Comparison of ENCODE assay signal across 20 cellular contexts in the genomic region with DNA sequence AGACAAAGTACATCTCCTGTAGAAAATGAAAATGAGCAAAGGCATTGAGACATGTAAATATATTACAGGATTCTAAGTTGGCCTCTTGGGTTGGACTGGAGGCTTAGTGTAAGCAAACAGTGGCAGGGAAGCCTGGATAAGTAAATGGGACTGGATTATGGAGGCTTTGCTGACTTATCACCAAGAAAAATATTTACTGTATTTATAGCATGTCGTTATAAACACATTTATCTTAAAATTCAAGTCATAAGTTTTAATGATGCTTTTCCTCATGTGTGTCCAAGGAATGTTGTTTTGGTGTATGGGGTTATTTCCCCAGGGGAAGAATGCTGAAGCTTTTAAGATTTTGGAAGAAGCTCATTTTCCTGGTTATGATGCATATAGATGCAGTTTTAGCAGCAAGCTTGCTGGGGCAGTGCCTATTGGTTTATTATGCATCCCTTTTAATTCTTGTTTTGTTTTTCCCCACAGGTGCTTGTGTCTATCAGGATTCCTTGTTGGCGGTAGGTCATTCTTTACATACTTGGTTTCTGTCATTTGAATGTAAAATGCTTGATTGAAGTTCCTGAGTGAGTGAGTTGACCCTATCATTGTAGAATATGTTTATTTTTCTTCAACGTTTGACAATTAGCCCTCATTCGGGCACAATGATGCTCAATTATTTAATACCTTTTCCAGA.
"Had no signal": no experiment of that assay in that cellular context is flagged by ENCODE, and none has a peak within 500 bp of the region (broad histone marks: within the 10 kb centered on the region; RNA-seq: fewer than 3 reads in every experiment).

No MANE protein-coding gene starts in this region.

- ATAC-seq: activated CD4-positive, alpha-beta T cell treated with anti-CD3 and anti-CD28 coated beads for 36 hours; activated CD8-positive, alpha-beta T cell treated with anti-CD3 and anti-CD28 coated beads for 36 hours; activated T-cell treated with anti-CD3 and anti-CD28 coated beads, Interleukin-2, amount 50 U/mL, for 72 hours; natural killer cell treated with Interleukin-12 subunit alpha and Interleukin-12 subunit beta and Interleukin-15 and Interleukin-18, amount 100 ng/mL, for 72 hours; upper lobe of right lung had no signal

- H3K4me3 ChIP-seq: breast epithelium, dorsolateral prefrontal cortex, left ventricle myocardium inferior, prostate gland, sigmoid colon, upper lobe of right lung had no signal

- H3K9me3 Mint-ChIP-seq: activated CD8-positive, alpha-beta T cell treated with anti-CD3 and anti-CD28 coated beads for 36 hours; activated T-cell treated with anti-CD3 and anti-CD28 coated beads, Interleukin-2, amount 50 U/mL, for 72 hours; memory B cell; natural killer cell treated with Interleukin-12 subunit alpha and Interleukin-12 subunit beta and Interleukin-15 and Interleukin-18, amount 100 ng/mL, for 72 hours; stimulated activated naive CD8-positive, alpha-beta T cell treated with anti-CD3 and anti-CD28 coated beads, Interleukin-15, Interleukin-2, amounts not matched to agents 100 ng/mL and 50 ng/mL, for 24 hours had no signal

- H3K36me3 ChIP-seq: breast epithelium, left ventricle myocardium inferior, prostate gland, sigmoid colon, upper lobe of right lung had no signal

- FAIRE-seq: keratinocyte had no signal

- H3K27ac ChIP-seq: breast epithelium, dorsolateral prefrontal cortex, left ventricle myocardium inferior, prostate gland, sigmoid colon, upper lobe of right lung had no signal

- H3K4me1 ChIP-seq: breast epithelium, left ventricle myocardium inferior, prostate gland, sigmoid colon, upper lobe of right lung had no signal

- H3K36me3 Mint-ChIP-seq: memory B cell; natural killer cell treated with Interleukin-12 subunit alpha and Interleukin-12 subunit beta and Interleukin-15 and Interleukin-18, amount 100 ng/mL, for 72 hours had no signal

- H3K27ac Mint-ChIP-seq: activated CD4-positive, alpha-beta T cell treated with anti-CD3 and anti-CD28 coated beads for 36 hours; activated CD8-positive, alpha-beta T cell treated with anti-CD3 and anti-CD28 coated beads for 36 hours; activated T-cell treated with anti-CD3 and anti-CD28 coated beads, Interleukin-2, amount 50 U/mL, for 72 hours; memory B cell; natural killer cell treated with Interleukin-12 subunit alpha and Interleukin-12 subunit beta and Interleukin-15 and Interleukin-18, amount 100 ng/mL, for 72 hours; stimulated activated naive CD8-positive, alpha-beta T cell treated with anti-CD3 and anti-CD28 coated beads, Interleukin-15, Interleukin-2, amounts not matched to agents 100 ng/mL and 50 ng/mL, for 24 hours had no signal

- H3K4me1 Mint-ChIP-seq: activated CD4-positive, alpha-beta T cell treated with anti-CD3 and anti-CD28 coated beads for 36 hours; memory B cell had no signal

- H3K9me3 ChIP-seq: breast epithelium, left ventricle myocardium inferior, prostate gland, sigmoid colon, upper lobe of right lung had no signal

- H3K27me3 ChIP-seq: breast epithelium, sigmoid colon, upper lobe of right lung had no signal

- DNase-seq: activated CD4-positive, alpha-beta T cell treated with anti-CD3 and anti-CD28 coated beads for 36 hours; activated CD8-positive, alpha-beta memory T cell treated with anti-CD3 and anti-CD28 coated beads, Interleukin-2, amount 50 U/mL, for 4 hours; activated CD8-positive, alpha-beta T cell treated with anti-CD3 and anti-CD28 coated beads for 36 hours; activated gamma-delta T cell treated with Interleukin-2 at 50 U/mL for 16 hours; activated T-cell treated with anti-CD3 and anti-CD28 coated beads, Interleukin-2, amount 50 U/mL, for 72 hours; aorta; dorsolateral prefrontal cortex; foreskin melanocyte; head of caudate nucleus; left ventricle myocardium inferior; occipital lobe; sigmoid colon; stimulated activated CD4-positive, alpha-beta T cell treated with anti-CD3 and anti-CD28 coated beads, Interleukin-4, amount 100 ng/mL, for 1 hour; upper lobe of right lung had no signal

- H3K4me3 Mint-ChIP-seq: activated CD4-positive, alpha-beta T cell treated with anti-CD3 and anti-CD28 coated beads for 36 hours; activated CD8-positive, alpha-beta T cell treated with anti-CD3 and anti-CD28 coated beads for 36 hours; activated T-cell treated with anti-CD3 and anti-CD28 coated beads, Interleukin-2, amount 50 U/mL, for 72 hours; memory B cell; natural killer cell treated with Interleukin-12 subunit alpha and Interleukin-12 subunit beta and Interleukin-15 and Interleukin-18, amount 100 ng/mL, for 72 hours; stimulated activated naive CD8-positive, alpha-beta T cell treated with anti-CD3 and anti-CD28 coated beads, Interleukin-15, Interleukin-2, amounts not matched to agents 100 ng/mL and 50 ng/mL, for 24 hours had no signal
